In the genomic region with DNA sequence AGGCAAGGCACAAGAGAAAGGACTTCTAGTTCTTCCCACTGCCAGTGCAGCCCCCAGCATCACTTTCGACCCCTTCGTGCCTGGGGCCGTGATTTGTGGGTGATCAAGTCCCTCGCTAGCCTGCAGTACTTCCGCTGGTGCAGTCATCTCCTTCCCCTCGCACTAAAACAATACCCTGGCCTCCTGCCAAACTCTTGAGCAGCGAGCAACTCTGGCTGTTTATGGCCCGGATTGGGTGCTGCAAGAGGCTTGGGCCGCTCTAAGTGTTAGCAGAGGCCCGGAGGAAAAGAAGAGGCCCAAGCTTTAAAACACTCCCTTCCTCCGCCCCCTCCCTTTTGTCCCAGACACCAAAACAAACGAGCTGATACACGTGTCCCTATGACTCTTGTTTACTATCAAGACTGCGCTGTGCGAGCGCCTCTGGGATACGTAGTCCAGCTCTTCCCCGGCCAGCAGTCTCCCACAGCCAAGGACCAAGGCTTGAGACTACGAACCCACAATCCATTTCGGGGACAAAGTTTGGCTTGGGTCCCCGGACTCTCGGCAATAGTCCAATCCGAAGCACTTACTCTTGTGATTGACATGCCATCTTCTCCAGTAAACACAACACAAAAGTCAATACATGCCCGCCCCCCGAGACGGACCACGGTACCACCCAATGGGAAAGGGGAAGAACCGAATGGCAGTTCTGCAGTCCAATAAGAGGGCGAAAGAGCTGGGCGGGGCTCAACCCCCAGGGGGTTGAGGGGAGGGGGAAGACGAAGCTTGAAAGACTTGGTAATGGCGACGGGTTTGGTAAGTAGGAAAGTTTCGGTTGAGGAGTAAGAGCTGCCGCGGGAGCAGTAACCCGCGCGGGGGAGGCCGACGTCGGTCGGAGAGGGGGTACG, we compare ENCODE assay signal across 8 cellular contexts. TPM values are rescaled to one million over a fixed set of nuclear protein-coding genes. Genes with fewer than 3 reads are reported as not detected.
DNase-seq lines count a peak whose midpoint lies in the region; ATAC-seq, FAIRE-seq and TF ChIP-seq lines count a peak whose summit lies in the region.

TSS of gene HBP1 (plus strand) at position 771 of the 887 bp plus-strand sequence. CDS start 10,891 bp downstream, outside the sequence.

- H3K79me2 ChIP-seq in Loucy (ENCODE audit: insufficient read depth, low read length) = peaks cover 34% of the 10 kb centered on the region

- peak within 1 kb of the TSS; percentile 91 for H2AFZ ChIP-seq in Loucy (ENCODE audit: low read length)

- H3K9me3 ChIP-seq in Loucy (ENCODE audit: insufficient read depth, low read depth, low read length) = no peaks in the 10 kb centered on the region

- H3K4me1 Mint-ChIP-seq in naive thymus-derived CD8-positive, alpha-beta T cell = peaks cover 14 to 53% (median 36%) of the 10 kb centered on the region in 4 donors

- H3K9ac ChIP-seq in Loucy (ENCODE audit: low read depth, low read length, poor library complexity, severe bottlenecking) = peak within 1 kb of the TSS; percentile 68

- ATAC-seq in naive thymus-derived CD8-positive, alpha-beta T cell = peak; percentile 79 to 83

- H3F3A ChIP-seq in Loucy (ENCODE audit: low read depth) = no peaks in the 10 kb centered on the region

- DNase-seq in EH (ENCODE audit: low read depth) (peak; percentile 100), H54 (ENCODE audit: insufficient read length, low spot score) (peak; percentile 78), fibroblast of mammary gland (ENCODE audit: low read depth) (peak; percentile 100)
- peak; percentile 96 for DNase-seq in activated T-helper 9 cell treated with anti-CD3 and anti-CD28 coated beads, Interleukin-2, amount 50 U/mL, for 16 hours (ENCODE audit: low read depth)
- peak; percentile 85 to 100 (median 98) for DNase-seq in naive thymus-derived CD8-positive, alpha-beta T cell
- DNase-seq in stimulated activated naive CD4-positive, alpha-beta T cell (lab: John Stamatoyannopoulos, UW) = peak; percentile 93 to 100 (median 98)

- H3K36me3 Mint-ChIP-seq in naive thymus-derived CD8-positive, alpha-beta T cell = peaks cover 0 to 17% (median 0%) of the 10 kb centered on the region in 3 donors

- H3K4me1 ChIP-seq in Loucy (ENCODE audit: insufficient read depth, low read length, poor library complexity, severe bottlenecking) = peaks cover 23% of the 10 kb centered on the region

- POLR2A ChIA-PET in naive thymus-derived CD8-positive, alpha-beta T cell (lab: Charles Lee) = interaction anchor here (0.5 to 4.0 kb wide), 36 partner anchors 8 to 1821 kb away, joined by 3 to 67 read pairs (median 6); partner anchors contain the start of genes CBLL1, CCDC71L, COG5 and DLD

- H3K4me2 ChIP-seq in Loucy (ENCODE audit: low read depth, low read length, poor library complexity, severe bottlenecking) = peak within 1 kb of the TSS; percentile 96

- H3K27ac Mint-ChIP-seq in naive thymus-derived CD8-positive, alpha-beta T cell = peak within 1 kb of the TSS; percentile 98 to 100 (median 99)

- H3K27me3 ChIP-seq in Loucy (ENCODE audit: insufficient read depth, low read length, poor library complexity, severe bottlenecking) = no peaks in the 10 kb centered on the region

- H3K9me2 ChIP-seq in Loucy (replicated peaks; ENCODE audit: low read depth, low read length) = no peaks in the 10 kb centered on the region

- no peaks in the 10 kb centered on the region for H3K9me3 Mint-ChIP-seq in naive thymus-derived CD8-positive, alpha-beta T cell

- H3K4me3 Mint-ChIP-seq in naive thymus-derived CD8-positive, alpha-beta T cell = peak within 1 kb of the TSS; percentile 92 to 99 (median 96)

- H3K36me3 ChIP-seq in Loucy (ENCODE audit: insufficient read depth, low read length) = no peaks in the 10 kb centered on the region

- peaks cover 17% of the 10 kb centered on the region for H4K20me1 ChIP-seq in Loucy (ENCODE audit: insufficient read depth, low read length, poor library complexity, severe bottlenecking)

- TF ChIP-seq POLR2A in H54 (IDR thresholded peaks at IDR 0.05; ENCODE audit: low read depth, low read length) (0 out of 2 replicates have a peak, but pooled peaks have one; percentile 23), Raji (IDR thresholded peaks at IDR 0.05; ENCODE audit: insufficient read depth, low read depth, low read length) (0 out of 2 replicates have a peak, but pooled peaks have one; percentile 32)

- TF ChIP-seq CTCF in Loucy (conservative IDR thresholded peaks at IDR 0.05; ENCODE audit: low read length) = no peak
- TF ChIP-seq CTCF in fibroblast of mammary gland (conservative IDR thresholded peaks at IDR 0.05; ENCODE audit: control insufficient read depth, insufficient read depth, low read depth, low read length) = no peak

- H3K4me3 ChIP-seq in Loucy (ENCODE audit: low read length, poor library complexity, severe bottlenecking) = peak within 1 kb of the TSS; percentile 85
- H3K4me3 ChIP-seq in fibroblast of mammary gland (ENCODE audit: control insufficient read depth, low read depth, low read length) = peak within 1 kb of the TSS; percentile 69

- FAIRE-seq in H54 (lab: Jason Lieb, UNC) = peak; percentile 96

- peaks cover 0 to 6% (median 0%) of the 10 kb centered on the region in 5 donors for H3K27me3 Mint-ChIP-seq in naive thymus-derived CD8-positive, alpha-beta T cell

RNA-seq across cellular contexts. Expression of gene HBP1, which starts in this region (rescaled TPM):
- 100 to 1,000 TPM; 135 to 136 TPM for total RNA-seq in naive thymus-derived CD8-positive, alpha-beta T cell
- polyA plus RNA-seq in naive thymus-derived CD8-positive, alpha-beta T cell = 10 to 100 TPM; 49.6 to 55.6 (median 50.3) TPM

Comparison
In these comparisons a context has a peak if more than half of its experiments do, and no peak if none do; other contexts are left out.
1. Peak in every context shown above with its lines: DNase-seq, ATAC-seq and H3K4me3 ChIP-seq.